Comparison of ENCODE assay signal across 22 cellular contexts in the genomic region with DNA sequence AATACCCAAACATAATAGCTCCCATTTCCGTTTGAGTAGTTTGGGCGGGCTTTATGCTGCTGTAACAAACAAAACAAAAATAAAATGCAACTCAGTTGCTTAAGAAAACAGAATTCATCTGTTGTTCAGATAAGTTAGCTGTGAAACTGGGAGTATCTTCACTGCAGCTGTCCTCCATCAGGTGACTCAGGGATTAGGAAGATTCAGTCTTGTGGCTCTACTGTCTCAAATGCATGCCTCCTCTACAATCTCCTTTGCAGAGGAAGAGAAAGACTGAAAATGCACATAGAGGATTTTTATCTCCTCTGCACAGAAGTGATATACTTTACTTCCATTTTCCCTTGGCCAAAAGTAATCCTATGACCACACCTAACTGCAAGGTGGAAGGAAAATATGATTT.
DNase-seq lines count a peak whose midpoint lies in the region; ATAC-seq and TF ChIP-seq lines count a peak whose summit lies in the region.
"Had no signal": no experiment of that assay in that cellular context is flagged by ENCODE, and none has a peak within 500 bp of the region (broad histone marks: within the 10 kb centered on the region; RNA-seq: fewer than 3 reads in every experiment).

No MANE protein-coding gene starts in this region.

- H3K4me1 ChIP-seq in GM23338 (ENCODE audit: insufficient read depth) (peaks cover 7% of the 10 kb centered on the region; the same call in 1 of the 2 replicates), HUES48 (ENCODE audit: control insufficient read depth, insufficient read depth, low read length) (peaks cover 15% of the 10 kb centered on the region)
- H3K4me1 ChIP-seq: A549; BE2C; BLaER1 treated with 17β-estradiol and CSF1 and Interleukin-3, amounts not matched to agents 10 nM and 100 nM had no signal

- TF ChIP-seq CTCF in GM23338 (conservative IDR thresholded peaks at IDR 0.05; ENCODE audit: low read depth in 2 of 2): no peak

- peak overlapping the region; percentile 71 for H3K27ac Mint-ChIP-seq in GM23338
- H3K27ac Mint-ChIP-seq: CD14-positive monocyte; CD4-positive, alpha-beta T cell; CD8-positive, alpha-beta memory T cell; HFFc6 had no signal

- H3K27me3 Mint-ChIP-seq in GM23338 (ENCODE audit: insufficient read depth, low read depth, poor library complexity): no peaks in the 10 kb centered on the region
- H3K27me3 Mint-ChIP-seq: CD4-positive, alpha-beta T cell; CD8-positive, alpha-beta memory T cell had no signal

- H3K9me3 Mint-ChIP-seq in GM23338: no peaks in the 10 kb centered on the region

- no peak for ATAC-seq in GM23338
- ATAC-seq: A549 had no signal

- peaks cover 24% of the 10 kb centered on the region for H3K4me1 Mint-ChIP-seq in GM23338
- H3K4me1 Mint-ChIP-seq: CD14-positive monocyte; CD8-positive, alpha-beta memory T cell had no signal

- H4K20me1 ChIP-seq in GM23338 (replicated peaks; ENCODE audit: insufficient read depth): no peaks in the 10 kb centered on the region
- H4K20me1 ChIP-seq: BLaER1 treated with 17β-estradiol and CSF1 and Interleukin-3, amounts not matched to agents 10 nM and 100 nM had no signal

- H3K4me3 ChIP-seq in GM23338 (no peak overlapping the region), HUES48 (ENCODE audit: low read depth, low read length) (no peak overlapping the region)
- H3K4me3 ChIP-seq: A549; BLaER1 treated with 17β-estradiol and CSF1 and Interleukin-3, amounts not matched to agents 10 nM and 100 nM; HAP-1 had no signal

- H2AFZ ChIP-seq in GM23338: no peak overlapping the region

- H3K36me3 ChIP-seq in GM23338 (ENCODE audit: insufficient read depth): no peaks in the 10 kb centered on the region
- H3K36me3 ChIP-seq in HUES48 (ENCODE audit: control insufficient read depth, insufficient read depth, low read length): no peaks in the 10 kb centered on the region
- H3K36me3 ChIP-seq: BE2C; BLaER1 treated with 17β-estradiol and CSF1 and Interleukin-3, amounts not matched to agents 10 nM and 100 nM; HAP-1 had no signal

- no peaks in the 10 kb centered on the region for H3F3A ChIP-seq in GM23338 (replicated peaks; ENCODE audit: low read depth)

- no peak overlapping the region for H3K4me2 ChIP-seq in GM23338
- H3K4me2 ChIP-seq: A549; BLaER1 treated with 17β-estradiol and CSF1 and Interleukin-3, amounts not matched to agents 10 nM and 100 nM had no signal

- no peaks in the 10 kb centered on the region for H3K27me3 ChIP-seq in GM23338 (ENCODE audit: insufficient read depth)
- H3K27me3 ChIP-seq in HUES48 (ENCODE audit: control insufficient read depth, insufficient read depth, low read length): no peaks in the 10 kb centered on the region
- H3K27me3 ChIP-seq: BE2C; BLaER1 treated with 17β-estradiol and CSF1 and Interleukin-3, amounts not matched to agents 10 nM and 100 nM had no signal

- H3K9ac ChIP-seq in HUES48 (ENCODE audit: low read depth, low read length): no peak overlapping the region
- H3K9ac ChIP-seq: BLaER1 treated with 17β-estradiol and CSF1 and Interleukin-3, amounts not matched to agents 10 nM and 100 nM had no signal

- H3K79me2 ChIP-seq in GM23338 (replicated peaks; ENCODE audit: insufficient read depth): no peaks in the 10 kb centered on the region

- H3K36me3 Mint-ChIP-seq in GM23338 (ENCODE audit: low read depth): no peaks in the 10 kb centered on the region
- H3K36me3 Mint-ChIP-seq: CD14-positive monocyte had no signal

- DNase-seq in GM23338 (ENCODE audit: low spot score): peak; percentile 4
- peak; percentile 100 for DNase-seq in OCI-M1 (lab: John Stamatoyannopoulos, UW)
- DNase-seq in NCI-H1092 (lab: John Stamatoyannopoulos, UW): no peak
- no peak for DNase-seq in T-helper 2 cell
- no peak for DNase-seq in NCI-H128 (lab: John Stamatoyannopoulos, UW; ENCODE audit: unreplicated experiment)
- DNase-seq: 8988T; ACHN; AML-193; BE2C; Calu3; CD4-positive, alpha-beta T cell; CD8-positive, alpha-beta memory T cell; DMS53; DMS79 treated with DMSO at 0.1 percent for 48 hours; GF-D8; GOT3; HFFc6 had no signal

- no peaks in the 10 kb centered on the region for H3K9me2 ChIP-seq in GM23338 (ENCODE audit: insufficient read depth)

- H3K4me3 Mint-ChIP-seq in GM23338: no peak overlapping the region
- H3K4me3 Mint-ChIP-seq: CD14-positive monocyte; CD4-positive, alpha-beta T cell; CD8-positive, alpha-beta memory T cell; HFFc6 had no signal

- no peaks in the 10 kb centered on the region for H3K9me3 ChIP-seq in HUES48 (ENCODE audit: control insufficient read depth, insufficient read depth, low read length)
- H3K9me3 ChIP-seq: A549; BE2C; BLaER1 treated with 17β-estradiol and CSF1 and Interleukin-3, amounts not matched to agents 10 nM and 100 nM; HAP-1 had no signal

- H3K27ac ChIP-seq in GM23338 (ENCODE audit: low read depth) (no peak overlapping the region), HUES48 (ENCODE audit: low read depth, low read length) (peak overlapping the region; percentile 23)
- H3K27ac ChIP-seq: A549; BLaER1 treated with 17β-estradiol and CSF1 and Interleukin-3, amounts not matched to agents 10 nM and 100 nM had no signal

TF ChIP-seq in GM23338, 12 proteins besides CTCF, POLR2A, EP300 and RAD21 (continues in another document):
- TF ChIP-seq NANOG (IDR thresholded peaks at IDR 0.05; ENCODE audit: borderline replicate concordance): no peak
- no peak for TF ChIP-seq POLR2AphosphoS5 (IDR thresholded peaks at IDR 0.05; ENCODE audit: low read depth)
- TF ChIP-seq STAT1 (IDR thresholded peaks at IDR 0.05; ENCODE audit: unreplicated experiment): no peak
- no peak for TF ChIP-seq JUNB (IDR thresholded peaks at IDR 0.05; ENCODE audit: unreplicated experiment)
- TF ChIP-seq, protein P1, sequence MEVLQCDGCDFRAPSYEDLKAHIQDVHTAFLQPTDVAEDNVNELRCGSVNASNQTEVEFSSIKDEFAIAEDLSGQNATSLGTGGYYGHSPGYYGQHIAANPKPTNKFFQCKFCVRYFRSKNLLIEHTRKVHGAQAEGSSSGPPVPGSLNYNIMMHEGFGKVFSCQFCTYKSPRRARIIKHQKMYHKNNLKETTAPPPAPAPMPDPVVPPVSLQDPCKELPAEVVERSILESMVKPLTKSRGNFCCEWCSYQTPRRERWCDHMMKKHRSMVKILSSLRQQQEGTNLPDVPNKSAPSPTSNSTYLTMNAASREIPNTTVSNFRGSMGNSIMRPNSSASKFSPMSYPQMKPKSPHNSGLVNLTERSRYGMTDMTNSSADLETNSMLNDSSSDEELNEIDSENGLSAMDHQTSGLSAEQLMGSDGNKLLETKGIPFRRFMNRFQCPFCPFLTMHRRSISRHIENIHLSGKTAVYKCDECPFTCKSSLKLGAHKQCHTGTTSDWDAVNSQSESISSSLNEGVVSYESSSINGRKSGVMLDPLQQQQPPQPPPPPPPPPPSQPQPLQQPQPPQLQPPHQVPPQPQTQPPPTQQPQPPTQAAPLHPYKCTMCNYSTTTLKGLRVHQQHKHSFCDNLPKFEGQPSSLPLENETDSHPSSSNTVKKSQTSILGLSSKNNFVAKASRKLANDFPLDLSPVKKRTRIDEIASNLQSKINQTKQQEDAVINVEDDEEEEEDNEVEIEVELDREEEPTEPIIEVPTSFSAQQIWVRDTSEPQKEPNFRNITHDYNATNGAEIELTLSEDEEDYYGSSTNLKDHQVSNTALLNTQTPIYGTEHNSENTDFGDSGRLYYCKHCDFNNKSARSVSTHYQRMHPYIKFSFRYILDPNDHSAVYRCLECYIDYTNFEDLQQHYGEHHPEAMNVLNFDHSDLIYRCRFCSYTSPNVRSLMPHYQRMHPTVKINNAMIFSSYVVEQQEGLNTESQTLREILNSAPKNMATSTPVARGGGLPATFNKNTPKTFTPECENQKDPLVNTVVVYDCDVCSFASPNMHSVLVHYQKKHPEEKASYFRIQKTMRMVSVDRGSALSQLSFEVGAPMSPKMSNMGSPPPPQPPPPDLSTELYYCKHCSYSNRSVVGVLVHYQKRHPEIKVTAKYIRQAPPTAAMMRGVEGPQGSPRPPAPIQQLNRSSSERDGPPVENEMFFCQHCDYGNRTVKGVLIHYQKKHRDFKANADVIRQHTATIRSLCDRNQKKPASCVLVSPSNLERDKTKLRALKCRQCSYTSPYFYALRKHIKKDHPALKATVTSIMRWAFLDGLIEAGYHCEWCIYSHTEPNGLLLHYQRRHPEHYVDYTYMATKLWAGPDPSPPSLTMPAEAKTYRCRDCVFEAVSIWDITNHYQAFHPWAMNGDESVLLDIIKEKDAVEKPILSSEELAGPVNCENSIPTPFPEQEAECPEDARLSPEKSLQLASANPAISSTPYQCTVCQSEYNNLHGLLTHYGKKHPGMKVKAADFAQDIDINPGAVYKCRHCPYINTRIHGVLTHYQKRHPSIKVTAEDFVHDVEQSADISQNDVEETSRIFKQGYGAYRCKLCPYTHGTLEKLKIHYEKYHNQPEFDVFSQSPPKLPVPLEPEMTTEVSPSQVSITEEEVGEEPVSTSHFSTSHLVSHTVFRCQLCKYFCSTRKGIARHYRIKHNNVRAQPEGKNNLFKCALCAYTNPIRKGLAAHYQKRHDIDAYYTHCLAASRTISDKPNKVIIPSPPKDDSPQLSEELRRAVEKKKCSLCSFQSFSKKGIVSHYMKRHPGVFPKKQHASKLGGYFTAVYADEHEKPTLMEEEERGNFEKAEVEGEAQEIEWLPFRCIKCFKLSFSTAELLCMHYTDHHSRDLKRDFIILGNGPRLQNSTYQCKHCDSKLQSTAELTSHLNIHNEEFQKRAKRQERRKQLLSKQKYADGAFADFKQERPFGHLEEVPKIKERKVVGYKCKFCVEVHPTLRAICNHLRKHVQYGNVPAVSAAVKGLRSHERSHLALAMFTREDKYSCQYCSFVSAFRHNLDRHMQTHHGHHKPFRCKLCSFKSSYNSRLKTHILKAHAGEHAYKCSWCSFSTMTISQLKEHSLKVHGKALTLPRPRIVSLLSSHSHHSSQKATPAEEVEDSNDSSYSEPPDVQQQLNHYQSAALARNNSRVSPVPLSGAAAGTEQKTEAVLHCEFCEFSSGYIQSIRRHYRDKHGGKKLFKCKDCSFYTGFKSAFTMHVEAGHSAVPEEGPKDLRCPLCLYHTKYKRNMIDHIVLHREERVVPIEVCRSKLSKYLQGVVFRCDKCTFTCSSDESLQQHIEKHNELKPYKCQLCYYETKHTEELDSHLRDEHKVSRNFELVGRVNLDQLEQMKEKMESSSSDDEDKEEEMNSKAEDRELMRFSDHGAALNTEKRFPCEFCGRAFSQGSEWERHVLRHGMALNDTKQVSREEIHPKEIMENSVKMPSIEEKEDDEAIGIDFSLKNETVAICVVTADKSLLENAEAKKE (CRISPR knock-in tag; IDR thresholded peaks at IDR 0.05): no peak
- no peak for TF ChIP-seq ZNF331 (CRISPR knock-in tag; IDR thresholded peaks at IDR 0.05; ENCODE audit: low read depth)

Comparison
In these comparisons a context has a peak if more than half of its experiments do, and no peak if none do; other contexts are left out.
1. DNase-seq: peak in GM23338 (single experiment) and OCI-M1 (single experiment); none in NCI-H1092 (single experiment), T-helper 2 cell (0 of 5) and NCI-H128 (single experiment).